In genomic region chr12:106357549-106358409, GRCh38 we compare ENCODE assay signal across 8 cellular contexts. TPM values are rescaled to one million over a fixed set of nuclear protein-coding genes. Genes with fewer than 3 reads are reported as not detected.
DNase-seq lines count a peak whose midpoint lies in the region; ATAC-seq and TF ChIP-seq lines count a peak whose summit lies in the region.

Gene POLR3B (plus strand): TSS chr12:106357748. CDS start chr12:106357880, 132 bp downstream.

- H3K27ac ChIP-seq in MM.1S (ENCODE audit: low read length), result peak within 1 kb of the TSS; percentile 56; the same call in 1 of the 2 replicates
- peak within 1 kb of the TSS; percentile 6 for H3K27ac ChIP-seq in foreskin keratinocyte
- peak within 1 kb of the TSS; percentile 95 for H3K27ac ChIP-seq in subcutaneous abdominal adipose tissue (ENCODE audit: low read depth, low read length)

- H3K36me3 ChIP-seq in MM.1S (replicated peaks; ENCODE audit: insufficient read depth, low read length) (no peaks in the 10 kb centered on the region), neuron (ENCODE audit: insufficient read depth, low read length) (no peaks in the 10 kb centered on the region), subcutaneous abdominal adipose tissue (ENCODE audit: control insufficient read depth in 5 of 5, insufficient read depth in 5 of 5, low read length in 5 of 5) (no peaks in the 10 kb centered on the region)

- no peaks in the 10 kb centered on the region for H4K20me1 ChIP-seq in MM.1S (ENCODE audit: insufficient read depth, low read length)

- 0 out of 2 replicates have a peak, but pooled peaks cover 3% of the 10 kb centered on the region for H3F3A ChIP-seq in MM.1S (ENCODE audit: insufficient read depth, low read length)

- H3K9me2 ChIP-seq in MM.1S (replicated peaks; ENCODE audit: insufficient read depth, low read length), result no peaks in the 10 kb centered on the region

- H3K27me3 ChIP-seq in MM.1S (replicated peaks; ENCODE audit: insufficient read depth, low read length) (no peaks in the 10 kb centered on the region), foreskin keratinocyte (no peaks in the 10 kb centered on the region), neuron (ENCODE audit: insufficient read depth, low read length) (no peaks in the 10 kb centered on the region), subcutaneous abdominal adipose tissue (ENCODE audit: control insufficient read depth in 5 of 5, insufficient read depth in 4 of 5, low read length in 5 of 5) (no peaks in the 10 kb centered on the region)

- H3K9me3 ChIP-seq in MM.1S (replicated peaks; ENCODE audit: insufficient read depth, low read length) (no peaks in the 10 kb centered on the region), neuron (ENCODE audit: low read length) (no peaks in the 10 kb centered on the region), subcutaneous abdominal adipose tissue (ENCODE audit: control insufficient read depth in 5 of 5, low read length in 5 of 5) (no peaks in the 10 kb centered on the region)

- peak within 1 kb of the TSS; percentile 73 for H3K4me2 ChIP-seq in MM.1S (ENCODE audit: low read depth, low read length)

- peak within 1 kb of the TSS; percentile 72 for H3K4me3 ChIP-seq in MM.1S (ENCODE audit: low read length)
- H3K4me3 ChIP-seq in neuron (ENCODE audit: low read length), result peak within 1 kb of the TSS; percentile 76
- peak within 1 kb of the TSS; percentile 86 to 96 (median 92) for H3K4me3 ChIP-seq in subcutaneous abdominal adipose tissue (ENCODE audit: low read depth in 1 of 5, low read length in 5 of 5)

- peak; percentile 89 for ATAC-seq in foreskin keratinocyte

- peaks cover 45% of the 10 kb centered on the region for H3K79me2 ChIP-seq in MM.1S (ENCODE audit: low read length)

- H2AFZ ChIP-seq in MM.1S (ENCODE audit: low read length), result peak within 1 kb of the TSS; percentile 75
- peak within 1 kb of the TSS; percentile 54 for H2AFZ ChIP-seq in neuron (ENCODE audit: low read depth, low read length)

- 0 out of 2 replicates have a peak, but pooled peaks cover 4% of the 10 kb centered on the region for H3K4me1 ChIP-seq in MM.1S (ENCODE audit: low read length)
- H3K4me1 ChIP-seq in foreskin keratinocyte, result no peaks in the 10 kb centered on the region
- peaks cover 11% of the 10 kb centered on the region for H3K4me1 ChIP-seq in neuron (ENCODE audit: insufficient read depth, low read length)
- peaks cover 0 to 21% (median 19%) of the 10 kb centered on the region in 5 donors for H3K4me1 ChIP-seq in subcutaneous abdominal adipose tissue (ENCODE audit: control insufficient read depth in 5 of 5, insufficient read depth in 5 of 5, low read length in 5 of 5)

- DNase-seq in GF-D8 (lab: John Stamatoyannopoulos, UW) (peak; percentile 75), HCEC 1CT (peak; percentile 97), MM.1S (peak; percentile 95), SIG-M5 (lab: John Stamatoyannopoulos, UW) (peak; percentile 66), foreskin keratinocyte (peak; percentile 82 to 92)
- DNase-seq in activated naive CD4-positive, alpha-beta T cell (lab: John Stamatoyannopoulos, UW), result peak; percentile 93 to 95 (median 94)

- H3K9ac ChIP-seq in MM.1S (ENCODE audit: low read length) (peak within 1 kb of the TSS; percentile 75), subcutaneous abdominal adipose tissue (ENCODE audit: low read length in 5 of 5) (peak within 1 kb of the TSS; percentile 65 to 89 (median 82))

- TF ChIP-seq CTCF in MM.1S (IDR thresholded peaks at IDR 0.05; ENCODE audit: low read length), result peak; percentile 78
- TF ChIP-seq CTCF in foreskin keratinocyte (conservative IDR thresholded peaks at IDR 0.05), result peak; percentile 97

RNA-seq across cellular contexts. Expression of gene POLR3B, which starts in this region (rescaled TPM):
- 11.4 and 14.0 TPM in 2 replicates for total RNA-seq in foreskin keratinocyte
- polyA plus RNA-seq in foreskin keratinocyte, result 4.4 and 5.5 TPM in 2 replicates

Comparison
In these comparisons a context has a peak if more than half of its experiments do, and no peak if none do; other contexts are left out.
1. Peak in every context shown above with its lines: DNase-seq, ATAC-seq, H3K4me3 ChIP-seq and H3K27ac ChIP-seq.
2. H3K27ac ChIP-seq: peak in every context shown above with its lines; median percentile 95 in subcutaneous abdominal adipose tissue; 56 in MM.1S; 6 in foreskin keratinocyte.